Comparison of ENCODE assay signal across 8 cellular contexts in genomic region chr1:6614019-6614952, GRCh38. TPM values are rescaled to one million over a fixed set of nuclear protein-coding genes. Genes with fewer than 3 reads are reported as not detected.
DNase-seq lines count a peak whose midpoint lies in the region; ATAC-seq and TF ChIP-seq lines count a peak whose summit lies in the region.

No MANE protein-coding gene starts in this region.

- H3K4me1 Mint-ChIP-seq in activated CD4-positive, alpha-beta T cell treated with anti-CD3 and anti-CD28 coated beads, Interleukin-2, amount 10 ng/mL, durations not matched to agents 24 days and 14 days, result peaks cover 21% of the 10 kb centered on the region

- no peaks in the 10 kb centered on the region for H3K9me3 Mint-ChIP-seq in activated CD4-positive, alpha-beta T cell treated with anti-CD3 and anti-CD28 coated beads, Interleukin-2, amount 10 ng/mL, durations not matched to agents 24 days and 14 days

- peak overlapping the region; percentile 96 for H3K4me3 ChIP-seq in lung

- WGBS in lung, 2 donors, result 1 to 2% methylated on average over 75 to 121 of the region's 121 CpGs

- H3K27ac ChIP-seq in lung (ENCODE audit: low read depth in 1 of 2, low read length in 1 of 2), result peak overlapping the region; percentile 86 to 99

- no peaks in the 10 kb centered on the region for H3K27me3 ChIP-seq in lung (ENCODE audit: control insufficient read depth, insufficient read depth)

- H3K4me3 Mint-ChIP-seq in activated CD4-positive, alpha-beta T cell treated with anti-CD3 and anti-CD28 coated beads, Interleukin-2, amount 10 ng/mL, durations not matched to agents 24 days and 14 days, result peak overlapping the region; percentile 77

- H3K36me3 Mint-ChIP-seq in activated CD4-positive, alpha-beta T cell treated with anti-CD3 and anti-CD28 coated beads, Interleukin-2, amount 10 ng/mL, durations not matched to agents 24 days and 14 days (ENCODE audit: low read depth), result peaks cover 11% of the 10 kb centered on the region

- peak; percentile 83 for DNase-seq in AG08396 (ENCODE audit: low spot score)
- peak; percentile 58 for DNase-seq in HEK293T (ENCODE audit: extremely low spot score)
- DNase-seq in activated CD4-positive, alpha-beta T cell treated with anti-CD3 and anti-CD28 coated beads, Interleukin-2, amount 10 ng/mL, durations not matched to agents 24 days and 14 days, result peak; percentile 92
- peak; percentile 71 for DNase-seq in ecto neural progenitor cell (ENCODE audit: low spot score)
- peak; percentile 53 for DNase-seq in lung (ENCODE audit: low spot score)
- DNase-seq in stimulated activated naive CD4-positive, alpha-beta T cell treated with Interleukin-2 at 50 U/mL for 16 hours (lab: John Stamatoyannopoulos, UW), result peak; percentile 62
- no peak for DNase-seq in NCI-H526 treated with DMSO at 0.1 percent for 48 hours (lab: John Stamatoyannopoulos, UW)

- H3K27me3 Mint-ChIP-seq in activated CD4-positive, alpha-beta T cell treated with anti-CD3 and anti-CD28 coated beads, Interleukin-2, amount 10 ng/mL, durations not matched to agents 24 days and 14 days, result peaks cover 2% of the 10 kb centered on the region

- no peaks in the 10 kb centered on the region for H3K9me3 ChIP-seq in lung (ENCODE audit: control insufficient read depth in 2 of 2, insufficient read depth in 1 of 2, low read length in 1 of 2)

- no peaks in the 10 kb centered on the region for H3K4me1 ChIP-seq in lung (ENCODE audit: control insufficient read depth in 2 of 2, insufficient read depth in 2 of 2, low read length in 2 of 2)

- CTCF ChIA-PET in HEK293T (lab: Yijun Ruan, JAX), result no interaction called here

- POLR2A ChIA-PET in HEK293T (lab: Yijun Ruan, JAX), result interaction anchor here (0.6 to 1.2 kb wide), 4 partner anchors 9 to 14 kb away, joined by 3 to 7 read pairs (median 4); partner anchors contain the start of gene KLHL21

- TF ChIP-seq CTCF in lung (IDR thresholded peaks at IDR 0.05; ENCODE audit: control extremely low read depth, extremely low read depth), result no peak

- ATAC-seq in lung (ENCODE audit: insufficient read depth, low FRiP score), result no peak
- no peak for ATAC-seq in HG03521 (IDR thresholded peaks at IDR 0.05; ENCODE audit: unreplicated experiment)

- intact Hi-C loops in activated CD4-positive, alpha-beta T cell treated with anti-CD3 and anti-CD28 coated beads, Interleukin-2, amount 10 ng/mL, durations not matched to agents 24 days and 14 days (cut with micrococcal nuclease), result loop anchor here (5.0 kb wide), 1 partner anchor 88 kb away; the partner anchor contains the start of gene DNAJC11

- no peak overlapping the region for H3K27ac Mint-ChIP-seq in activated CD4-positive, alpha-beta T cell treated with anti-CD3 and anti-CD28 coated beads, Interleukin-2, amount 10 ng/mL, durations not matched to agents 24 days and 14 days

- no peaks in the 10 kb centered on the region for H3K36me3 ChIP-seq in lung (ENCODE audit: control insufficient read depth in 2 of 2, insufficient read depth in 2 of 2, low read length in 2 of 2)

TF ChIP-seq in HEK293T, 16 proteins besides CTCF, POLR2A, EP300 and RAD21:
- TF ChIP-seq NFRKB (IDR thresholded peaks at IDR 0.05), result no peak
- TF ChIP-seq LEF1 (IDR thresholded peaks at IDR 0.05; ENCODE audit: borderline replicate concordance), result no peak
- TF ChIP-seq ELF4 (IDR thresholded peaks at IDR 0.05), result no peak
- no peak for TF ChIP-seq ZNF384 (IDR thresholded peaks at IDR 0.05)
- TF ChIP-seq HDGF (IDR thresholded peaks at IDR 0.05; ENCODE audit: borderline replicate concordance), result no peak
- no peak for TF ChIP-seq SUZ12 (IDR thresholded peaks at IDR 0.05)
- TF ChIP-seq FOXM1 (IDR thresholded peaks at IDR 0.05; ENCODE audit: borderline replicate concordance), result no peak
- TF ChIP-seq TARDBP (IDR thresholded peaks at IDR 0.05), result no peak
- no peak for TF ChIP-seq BHLHE40 (IDR thresholded peaks at IDR 0.05; ENCODE audit: borderline replicate concordance)
- TF ChIP-seq PKNOX1 (IDR thresholded peaks at IDR 0.05), result no peak

RNA-seq across cellular contexts. Expression of gene PHF13, which starts 0.8 kb away (rescaled TPM):
- 19.1 and 20.1 TPM in 2 replicates for total RNA-seq in activated CD4-positive, alpha-beta T cell treated with anti-CD3 and anti-CD28 coated beads, Interleukin-2, amount 10 ng/mL, durations not matched to agents 24 days and 14 days
- 10 to 100 TPM in 1 of 2 donors, 1 to 10 TPM in 1; 8.9 to 20.6 TPM for total RNA-seq in lung
- 1 to 10 TPM; 5.4 to 5.6 TPM for polyA plus RNA-seq in lung

RNA-seq across cellular contexts. Expression of gene THAP3, which starts 10.4 kb away (rescaled TPM):
- total RNA-seq in activated CD4-positive, alpha-beta T cell treated with anti-CD3 and anti-CD28 coated beads, Interleukin-2, amount 10 ng/mL, durations not matched to agents 24 days and 14 days, result 19.5 and 24.6 TPM in 2 replicates
- 10 to 100 TPM; 12.6 to 26.5 TPM for total RNA-seq in lung
- 10 to 100 TPM; 17.8 to 23.8 TPM for polyA plus RNA-seq in lung

RNA-seq across cellular contexts. Expression of gene KLHL21, which starts 11.6 kb away (rescaled TPM):
- total RNA-seq in activated CD4-positive, alpha-beta T cell treated with anti-CD3 and anti-CD28 coated beads, Interleukin-2, amount 10 ng/mL, durations not matched to agents 24 days and 14 days, result 26.1 and 26.8 TPM in 2 replicates
- total RNA-seq in lung, result 10 to 100 TPM; 16.0 to 31.3 TPM
- 10 to 100 TPM in 1 of 2 donors, 1 to 10 TPM in 1; 9.2 to 23.3 TPM for polyA plus RNA-seq in lung

RNA-seq across cellular contexts. Expression of gene ZBTB48, which starts 34.5 kb away (rescaled TPM):
- total RNA-seq in activated CD4-positive, alpha-beta T cell treated with anti-CD3 and anti-CD28 coated beads, Interleukin-2, amount 10 ng/mL, durations not matched to agents 24 days and 14 days, result 32.9 and 37.8 TPM in 2 replicates
- 10 to 100 TPM; 21.6 to 41.3 TPM for total RNA-seq in lung
- polyA plus RNA-seq in lung, result 10 to 100 TPM; 33.0 to 35.5 TPM

RNA-seq across cellular contexts. Expression of gene TAS1R1, which starts 59.2 kb away (rescaled TPM):
- total RNA-seq in activated CD4-positive, alpha-beta T cell treated with anti-CD3 and anti-CD28 coated beads, Interleukin-2, amount 10 ng/mL, durations not matched to agents 24 days and 14 days, result not detected in 2 replicates
- total RNA-seq in lung, result under 1 TPM; 0.21 to 0.51 TPM
- under 1 TPM; 0.02 to 0.08 TPM for polyA plus RNA-seq in lung
